Comparison of ENCODE assay signal across 18 cellular contexts in the genomic region with DNA sequence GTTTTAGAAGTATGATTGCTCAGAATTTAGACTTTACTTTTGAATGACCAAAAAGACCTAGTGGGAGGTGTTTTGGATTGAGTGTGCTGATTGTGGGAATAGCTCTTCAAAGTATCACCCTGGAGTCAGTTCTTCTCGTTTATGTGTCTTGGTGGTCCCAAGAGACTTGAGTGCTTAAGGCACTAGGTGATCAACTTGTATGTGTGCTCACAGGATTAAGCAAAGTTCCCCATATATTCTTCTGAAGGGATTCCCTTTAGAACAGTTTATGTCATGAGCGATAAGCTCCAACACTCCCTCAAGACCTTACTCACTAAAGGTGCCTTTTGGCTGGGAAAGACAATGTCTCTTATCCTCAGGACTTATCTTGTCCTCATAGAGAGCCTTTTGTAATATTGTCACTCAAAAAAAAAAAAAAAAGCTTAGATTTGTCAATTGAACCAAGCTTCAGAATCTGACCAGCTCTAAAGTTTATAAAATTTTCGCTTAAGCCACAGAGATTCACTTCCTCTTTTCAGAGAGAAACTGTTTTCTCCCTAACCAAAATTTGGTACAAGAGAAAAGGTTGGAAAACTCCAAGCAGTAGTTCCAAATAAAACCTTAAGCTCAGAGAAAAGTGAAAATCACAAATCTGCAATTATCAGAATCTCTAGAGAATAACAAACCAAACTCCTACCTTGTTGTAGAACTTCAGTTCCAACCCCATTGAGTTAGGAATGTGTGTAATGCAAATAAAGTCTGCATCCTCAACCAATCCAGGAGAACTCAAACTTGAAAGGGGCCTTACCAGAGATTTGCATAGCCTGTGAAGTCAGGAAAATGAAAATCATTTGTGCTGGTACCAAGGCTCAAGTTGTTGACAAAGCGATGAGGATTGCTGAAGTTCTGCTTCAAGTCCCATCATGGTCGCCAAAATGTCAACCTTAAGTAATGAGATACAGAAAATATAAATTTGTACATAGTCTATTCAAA.
"Had no signal": no experiment of that assay in that cellular context is flagged by ENCODE, and none has a peak within 500 bp of the region (broad histone marks: within the 10 kb centered on the region; RNA-seq: fewer than 3 reads in every experiment).

No MANE protein-coding gene starts in this region.

- ATAC-seq: activated CD4-positive, alpha-beta T cell treated with anti-CD3 and anti-CD28 coated beads for 36 hours; activated T-cell treated with anti-CD3 and anti-CD28 coated beads, Interleukin-2, amount 50 U/mL, for 72 hours; esophagus mucosa; left lobe of liver; mucosa of descending colon; naive thymus-derived CD4-positive, alpha-beta T cell; pancreas; sciatic nerve had no signal

- H3K9me3 Mint-ChIP-seq: activated CD4-positive, alpha-beta memory T cell treated with anti-CD3 and anti-CD28 coated beads, Interleukin-2, amount 10 ng/mL, durations not matched to agents 7 days and 5 days; activated T-cell treated with anti-CD3 and anti-CD28 coated beads, Interleukin-2, amount 50 U/mL, for 72 hours; naive thymus-derived CD4-positive, alpha-beta T cell had no signal

- H3K4me1 Mint-ChIP-seq: activated CD4-positive, alpha-beta memory T cell treated with anti-CD3 and anti-CD28 coated beads, Interleukin-2, amount 10 ng/mL, durations not matched to agents 7 days and 5 days; activated CD4-positive, alpha-beta T cell treated with anti-CD3 and anti-CD28 coated beads for 36 hours; naive thymus-derived CD4-positive, alpha-beta T cell had no signal

- DNase-seq: activated CD4-positive, alpha-beta memory T cell treated with anti-CD3 and anti-CD28 coated beads, Interleukin-2, amount 10 ng/mL, durations not matched to agents 7 days and 5 days; activated CD4-positive, alpha-beta T cell treated with anti-CD3 and anti-CD28 coated beads for 36 hours; activated CD8-positive, alpha-beta memory T cell treated with anti-CD3 and anti-CD28 coated beads, Interleukin-2, amount 50 U/mL, for 4 hours; activated gamma-delta T cell; activated T-cell treated with anti-CD3 and anti-CD28 coated beads, Interleukin-2, amount 50 U/mL, for 72 hours; amniotic stem cell; dorsolateral prefrontal cortex; mucosa of descending colon; naive thymus-derived CD4-positive, alpha-beta T cell; pancreas; stomach; T1000; testis; WERI-Rb-1 had no signal

- H3K36me3 Mint-ChIP-seq: activated naive CD8-positive, alpha-beta T cell had no signal

- H3K27ac Mint-ChIP-seq: activated CD4-positive, alpha-beta memory T cell treated with anti-CD3 and anti-CD28 coated beads, Interleukin-2, amount 10 ng/mL, durations not matched to agents 7 days and 5 days; activated CD4-positive, alpha-beta T cell treated with anti-CD3 and anti-CD28 coated beads for 36 hours; activated naive CD8-positive, alpha-beta T cell; activated T-cell treated with anti-CD3 and anti-CD28 coated beads, Interleukin-2, amount 50 U/mL, for 72 hours; naive thymus-derived CD4-positive, alpha-beta T cell had no signal

- H3K4me3 Mint-ChIP-seq: activated CD4-positive, alpha-beta memory T cell treated with anti-CD3 and anti-CD28 coated beads, Interleukin-2, amount 10 ng/mL, durations not matched to agents 7 days and 5 days; activated CD4-positive, alpha-beta T cell treated with anti-CD3 and anti-CD28 coated beads for 36 hours; activated naive CD8-positive, alpha-beta T cell; activated T-cell treated with anti-CD3 and anti-CD28 coated beads, Interleukin-2, amount 50 U/mL, for 72 hours; naive thymus-derived CD4-positive, alpha-beta T cell had no signal
